In genomic region chr10:91607661-91608442, GRCh38 we compare ENCODE assay signal across 11 cellular contexts. TPM values are rescaled to one million over a fixed set of nuclear protein-coding genes. Genes with fewer than 3 reads are reported as not detected.
DNase-seq lines count a peak whose midpoint lies in the region; TF ChIP-seq lines count a peak whose summit lies in the region.
"Had no signal": no experiment of that assay in that cellular context is flagged by ENCODE, and none has a peak within 500 bp of the region (broad histone marks: within the 10 kb centered on the region; RNA-seq: fewer than 3 reads in every experiment).

No MANE protein-coding gene starts in this region.

- H2BK15ac ChIP-seq in mesenchymal stem cell (ENCODE audit: low read depth, poor library complexity, severe bottlenecking) = peak overlapping the region; percentile 82

- WGBS in mesenchymal stem cell = 44% methylated on average over 5 of the region's 5 CpGs
- WGBS in thyroid gland, 2 donors = 33 to 44% methylated on average over 5 of the region's 5 CpGs

- peaks cover 9% of the 10 kb centered on the region for H3K9me3 ChIP-seq in mesenchymal stem cell (ENCODE audit: control insufficient read depth, low read length)
- no peaks in the 10 kb centered on the region for H3K9me3 ChIP-seq in thyroid gland

- H2AFZ ChIP-seq in mesenchymal stem cell (ENCODE audit: low read depth, low read length) = no peak overlapping the region

- no peaks in the 10 kb centered on the region for H3K36me3 ChIP-seq in mesenchymal stem cell (ENCODE audit: control insufficient read depth in 1 of 2, insufficient read depth in 2 of 2, low read depth in 1 of 2, low read length in 2 of 2)
- no peaks in the 10 kb centered on the region for H3K36me3 ChIP-seq in thyroid gland

- H3K27ac ChIP-seq in dorsolateral prefrontal cortex (peak overlapping the region in 49 of 59 donors; percentile 12 to 87 (median 62)), mesenchymal stem cell (ENCODE audit: low read length, poor library complexity, severe bottlenecking) (peak overlapping the region; percentile 34), thyroid gland (peak overlapping the region; percentile 83 to 90 (median 85))

- H3K4me1 ChIP-seq in mesenchymal stem cell (ENCODE audit: control insufficient read depth, insufficient read depth, low read depth, low read length) (peaks cover 8% of the 10 kb centered on the region), thyroid gland (peaks cover 20% of the 10 kb centered on the region in 2 donors)

- H4K8ac ChIP-seq in mesenchymal stem cell (ENCODE audit: low read length) = peak overlapping the region; percentile 90

- no peak for TF ChIP-seq POLR2A in thyroid gland (IDR thresholded peaks at IDR 0.05)

- peak overlapping the region; percentile 73 for H3K9ac ChIP-seq in mesenchymal stem cell (ENCODE audit: low read length)

- peak overlapping the region; percentile 90 to 98 for H3K18ac ChIP-seq in mesenchymal stem cell (ENCODE audit: low read depth in 1 of 2, low read length in 2 of 2)

- no peaks in the 10 kb centered on the region for H3K79me1 ChIP-seq in mesenchymal stem cell (replicated peaks; ENCODE audit: low read length, poor library complexity, severe bottlenecking)

- DNase-seq in RPMI7951 (ENCODE audit: low read depth) (peak; percentile 81), dorsolateral prefrontal cortex (no peak), mesenchymal stem cell (no peak), thyroid gland (no peak), hippocampal formation (lab: John Stamatoyannopoulos, UW) (no peak), NCI-H187 (lab: John Stamatoyannopoulos, UW) (no peak), NCI-H1694 treated with DMSO at 0.1 percent for 48 hours (lab: John Stamatoyannopoulos, UW) (no peak)
- DNase-seq: DMS79 treated with DMSO at 0.1 percent for 48 hours; stimulated activated CD4-positive, alpha-beta T cell treated with anti-CD3 and anti-CD28 coated beads, Interleukin-4, amount 100 ng/mL, for 24 hours; T-helper 1 cell had no signal

- H3K23ac ChIP-seq in mesenchymal stem cell (ENCODE audit: low read length in 2 of 2) = no peak overlapping the region

- H3K4ac ChIP-seq in mesenchymal stem cell (ENCODE audit: low read depth in 1 of 2, low read length in 2 of 2) = peak overlapping the region; percentile 52 to 85

- H2BK5ac ChIP-seq in mesenchymal stem cell (ENCODE audit: low read depth, low read length, poor library complexity, severe bottlenecking) = no peak overlapping the region

- H2AK5ac ChIP-seq in mesenchymal stem cell (ENCODE audit: low read length, severe bottlenecking) = peak overlapping the region; percentile 94

- TF ChIP-seq CTCF in dorsolateral prefrontal cortex (IDR thresholded peaks at IDR 0.05 in 54 of 56, conservative IDR thresholded peaks at IDR 0.05 in 2 of 56; ENCODE audit: low read depth in 1 of 56, partially characterized antibody in 56 of 56) (no peak), thyroid gland (IDR thresholded peaks at IDR 0.05) (no peak)

- H3K14ac ChIP-seq in mesenchymal stem cell (ENCODE audit: low read length in 2 of 2) = peak overlapping the region in 1 of 2 experiments; percentile 42

- H2BK12ac ChIP-seq in mesenchymal stem cell (ENCODE audit: low read length in 2 of 2) = peak overlapping the region; percentile 93 to 97

- H4K91ac ChIP-seq in mesenchymal stem cell (ENCODE audit: low read length) = peak overlapping the region; percentile 86

- intact Hi-C loops in dorsolateral prefrontal cortex (cut with DNase I) (no loop called here), thyroid gland (cut with DNase I) (no loop called here)

- H3K4me3 ChIP-seq in dorsolateral prefrontal cortex = no peak overlapping the region
- H3K4me3 ChIP-seq in mesenchymal stem cell (ENCODE audit: insufficient read depth in 1 of 2, low read depth in 1 of 2, low read length in 2 of 2) = no peak overlapping the region
- no peak overlapping the region for H3K4me3 ChIP-seq in thyroid gland (replicated peaks in 1 of 3)

- peak overlapping the region; percentile 97 for H2BK120ac ChIP-seq in mesenchymal stem cell (ENCODE audit: low read depth, low read length)

- H3K4me2 ChIP-seq in mesenchymal stem cell (ENCODE audit: low read length, poor library complexity, severe bottlenecking) = no peak overlapping the region

- H3K27me3 ChIP-seq in dorsolateral prefrontal cortex (no peaks in the 10 kb centered on the region), mesenchymal stem cell (ENCODE audit: control insufficient read depth in 1 of 2, insufficient read depth in 1 of 2, low read length in 2 of 2) (no peaks in the 10 kb centered on the region), thyroid gland (no peaks in the 10 kb centered on the region)

RNA-seq across cellular contexts. Expression of gene PPP1R3C, which starts 25.0 kb away (rescaled TPM):
- not detected in 2 replicates for total RNA-seq in RPMI7951 (2014; rRNA removed; shearing (Covaris generic))
- 100 to 1,000 TPM in 2 of 120 experiments, 10 to 100 TPM in 118; 20.8 to 122 (median 43.9) TPM for total RNA-seq in dorsolateral prefrontal cortex
- polyA plus RNA-seq in mesenchymal stem cell (2013, experiment 1 of 2) = 7.0 TPM
- polyA plus RNA-seq in mesenchymal stem cell (2013, experiment 2 of 2) = 7.3 TPM
- 1 to 10 TPM; 2.1 to 4.4 (median 2.7) TPM for total RNA-seq in thyroid gland
- polyA plus RNA-seq: IgD-negative memory B cell had no signal

Comparison
In these comparisons a context has a peak if more than half of its experiments do, and no peak if none do; other contexts are left out.
1. H3K27ac ChIP-seq: peak in every context shown above with its lines; median percentile 85 in thyroid gland; 62 in dorsolateral prefrontal cortex; 34 in mesenchymal stem cell.
2. RNA of gene PPP1R3C, which starts 25.0 kb away (total RNA-seq): 20.8 to 122 TPM in dorsolateral prefrontal cortex; 2.1 to 4.4 TPM in thyroid gland and not detected in RPMI7951; every median in the first group is over 4 times any median in the second.